1 cellular context compared by ENCODE assay signal in the genomic region with DNA sequence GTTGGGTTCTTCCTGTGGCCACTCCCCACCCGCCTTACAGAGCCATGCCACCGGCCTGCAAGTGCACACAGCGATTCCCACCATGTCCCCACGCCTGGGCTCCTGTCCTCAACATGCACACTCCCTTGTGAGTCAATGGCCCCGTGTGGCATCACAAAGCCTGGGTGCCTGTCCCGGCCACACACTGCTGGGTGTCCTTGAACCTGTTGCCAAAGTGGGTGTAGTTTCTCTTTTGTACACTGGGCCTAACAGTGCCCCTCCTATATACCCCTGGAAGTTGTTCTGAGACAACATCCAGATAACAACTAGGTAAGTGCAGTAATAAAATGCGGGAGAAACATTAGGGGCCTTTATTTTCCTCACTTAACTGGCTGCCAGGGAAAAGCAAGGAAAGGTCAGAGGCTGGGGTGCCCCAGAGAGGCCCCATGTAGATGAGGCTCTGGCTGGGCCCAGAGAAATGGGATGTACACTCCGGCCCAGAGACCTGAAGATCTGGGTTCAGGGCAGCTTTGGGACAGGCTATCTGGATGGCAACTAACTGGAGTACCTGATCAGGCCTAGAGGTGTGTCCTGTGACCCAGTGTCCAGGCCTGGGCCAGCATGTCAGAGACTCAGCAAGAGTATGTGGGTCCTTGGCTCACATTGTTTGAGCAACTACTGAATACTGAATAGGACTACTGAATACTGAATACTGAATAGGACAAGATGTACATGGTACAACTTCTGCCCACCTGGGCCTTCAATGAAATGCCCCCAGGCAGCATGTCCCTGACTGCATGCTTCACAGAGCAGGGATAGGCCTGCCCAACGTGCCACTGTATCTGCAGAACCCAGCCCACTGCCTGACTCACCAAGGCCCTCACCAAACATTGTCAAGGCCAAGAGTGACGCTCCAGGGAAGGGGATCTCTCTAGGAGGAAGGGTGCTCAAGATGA.
TF ChIP-seq lines count a peak whose summit lies in the region.

No MANE protein-coding gene starts in this region.

TF ChIP-seq in HepG2, 621 proteins besides CTCF, POLR2A, EP300 and RAD21 (continues in another document):
- TF ChIP-seq KDM3A (CRISPR knock-in tag; IDR thresholded peaks at IDR 0.05; ENCODE audit: low read depth), result no peak
- no peak for TF ChIP-seq PTBP1 (IDR thresholded peaks at IDR 0.05; ENCODE audit: low read depth, low read length, poor library complexity, severe bottlenecking)
- TF ChIP-seq SP4 (CRISPR knock-in tag; IDR thresholded peaks at IDR 0.05), result 0 out of 2 replicates have a peak, but pooled peaks have one; percentile 16
- TF ChIP-seq, protein P1, sequence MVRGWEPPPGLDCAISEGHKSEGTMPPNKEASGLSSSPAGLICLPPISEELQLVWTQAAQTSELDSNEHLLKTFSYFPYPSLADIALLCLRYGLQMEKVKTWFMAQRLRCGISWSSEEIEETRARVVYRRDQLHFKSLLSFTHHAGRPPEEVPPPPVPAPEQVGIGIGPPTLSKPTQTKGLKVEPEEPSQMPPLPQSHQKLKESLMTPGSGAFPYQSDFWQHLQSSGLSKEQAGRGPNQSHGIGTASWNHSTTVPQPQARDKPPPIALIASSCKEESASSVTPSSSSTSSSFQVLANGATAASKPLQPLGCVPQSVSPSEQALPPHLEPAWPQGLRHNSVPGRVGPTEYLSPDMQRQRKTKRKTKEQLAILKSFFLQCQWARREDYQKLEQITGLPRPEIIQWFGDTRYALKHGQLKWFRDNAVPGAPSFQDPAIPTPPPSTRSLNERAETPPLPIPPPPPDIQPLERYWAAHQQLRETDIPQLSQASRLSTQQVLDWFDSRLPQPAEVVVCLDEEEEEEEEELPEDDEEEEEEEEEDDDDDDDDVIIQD (CRISPR knock-in tag; IDR thresholded peaks at IDR 0.05; ENCODE audit: low read depth), result no peak
- TF ChIP-seq, protein P2, sequence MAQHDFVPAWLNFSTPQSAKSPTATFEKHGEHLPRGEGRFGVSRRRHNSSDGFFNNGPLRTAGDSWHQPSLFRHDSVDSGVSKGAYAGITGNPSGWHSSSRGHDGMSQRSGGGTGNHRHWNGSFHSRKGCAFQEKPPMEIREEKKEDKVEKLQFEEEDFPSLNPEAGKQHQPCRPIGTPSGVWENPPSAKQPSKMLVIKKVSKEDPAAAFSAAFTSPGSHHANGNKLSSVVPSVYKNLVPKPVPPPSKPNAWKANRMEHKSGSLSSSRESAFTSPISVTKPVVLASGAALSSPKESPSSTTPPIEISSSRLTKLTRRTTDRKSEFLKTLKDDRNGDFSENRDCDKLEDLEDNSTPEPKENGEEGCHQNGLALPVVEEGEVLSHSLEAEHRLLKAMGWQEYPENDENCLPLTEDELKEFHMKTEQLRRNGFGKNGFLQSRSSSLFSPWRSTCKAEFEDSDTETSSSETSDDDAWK (CRISPR knock-in tag; IDR thresholded peaks at IDR 0.05), result no peak
- TF ChIP-seq TBX2 (CRISPR knock-in tag; IDR thresholded peaks at IDR 0.05; ENCODE audit: borderline replicate concordance), result peak; percentile 67
- no peak for TF ChIP-seq RORA (CRISPR knock-in tag; IDR thresholded peaks at IDR 0.05)
- no peak for TF ChIP-seq CENPT (CRISPR knock-in tag; IDR thresholded peaks at IDR 0.05; ENCODE audit: low read depth)
- no peak for TF ChIP-seq ZNF546 (CRISPR knock-in tag; conservative IDR thresholded peaks at IDR 0.05)
- peak; percentile 68 for TF ChIP-seq MED1 (CRISPR knock-in tag; IDR thresholded peaks at IDR 0.05)
- 0 out of 2 replicates have a peak, but pooled peaks have one; percentile 40 for TF ChIP-seq ZBTB7A (CRISPR knock-in tag; IDR thresholded peaks at IDR 0.05)
- TF ChIP-seq PCBP1 (IDR thresholded peaks at IDR 0.05; ENCODE audit: borderline replicate concordance, low read depth, low read length), result no peak
- TF ChIP-seq ZFX (CRISPR knock-in tag; IDR thresholded peaks at IDR 0.05; ENCODE audit: low read depth), result peak; percentile 34; the same call in 1 of the 2 replicates
- no peak for TF ChIP-seq KAT7 (CRISPR knock-in tag; IDR thresholded peaks at IDR 0.05; ENCODE audit: borderline replicate concordance)
- TF ChIP-seq HOXD1 (CRISPR knock-in tag; IDR thresholded peaks at IDR 0.05), result no peak
- TF ChIP-seq MYC (CRISPR knock-in tag; IDR thresholded peaks at IDR 0.05; ENCODE audit: borderline replicate concordance), result peak; percentile 45; the same call in 1 of the 2 replicates
- TF ChIP-seq ZBTB7B (CRISPR knock-in tag; IDR thresholded peaks at IDR 0.05), result peak; percentile 72; the same call in 1 of the 2 replicates
- TF ChIP-seq, protein P3, sequence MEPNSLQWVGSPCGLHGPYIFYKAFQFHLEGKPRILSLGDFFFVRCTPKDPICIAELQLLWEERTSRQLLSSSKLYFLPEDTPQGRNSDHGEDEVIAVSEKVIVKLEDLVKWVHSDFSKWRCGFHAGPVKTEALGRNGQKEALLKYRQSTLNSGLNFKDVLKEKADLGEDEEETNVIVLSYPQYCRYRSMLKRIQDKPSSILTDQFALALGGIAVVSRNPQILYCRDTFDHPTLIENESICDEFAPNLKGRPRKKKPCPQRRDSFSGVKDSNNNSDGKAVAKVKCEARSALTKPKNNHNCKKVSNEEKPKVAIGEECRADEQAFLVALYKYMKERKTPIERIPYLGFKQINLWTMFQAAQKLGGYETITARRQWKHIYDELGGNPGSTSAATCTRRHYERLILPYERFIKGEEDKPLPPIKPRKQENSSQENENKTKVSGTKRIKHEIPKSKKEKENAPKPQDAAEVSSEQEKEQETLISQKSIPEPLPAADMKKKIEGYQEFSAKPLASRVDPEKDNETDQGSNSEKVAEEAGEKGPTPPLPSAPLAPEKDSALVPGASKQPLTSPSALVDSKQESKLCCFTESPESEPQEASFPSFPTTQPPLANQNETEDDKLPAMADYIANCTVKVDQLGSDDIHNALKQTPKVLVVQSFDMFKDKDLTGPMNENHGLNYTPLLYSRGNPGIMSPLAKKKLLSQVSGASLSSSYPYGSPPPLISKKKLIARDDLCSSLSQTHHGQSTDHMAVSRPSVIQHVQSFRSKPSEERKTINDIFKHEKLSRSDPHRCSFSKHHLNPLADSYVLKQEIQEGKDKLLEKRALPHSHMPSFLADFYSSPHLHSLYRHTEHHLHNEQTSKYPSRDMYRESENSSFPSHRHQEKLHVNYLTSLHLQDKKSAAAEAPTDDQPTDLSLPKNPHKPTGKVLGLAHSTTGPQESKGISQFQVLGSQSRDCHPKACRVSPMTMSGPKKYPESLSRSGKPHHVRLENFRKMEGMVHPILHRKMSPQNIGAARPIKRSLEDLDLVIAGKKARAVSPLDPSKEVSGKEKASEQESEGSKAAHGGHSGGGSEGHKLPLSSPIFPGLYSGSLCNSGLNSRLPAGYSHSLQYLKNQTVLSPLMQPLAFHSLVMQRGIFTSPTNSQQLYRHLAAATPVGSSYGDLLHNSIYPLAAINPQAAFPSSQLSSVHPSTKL (CRISPR knock-in tag; IDR thresholded peaks at IDR 0.05), result peak; percentile 66; the same call in 1 of the 2 replicates
- no peak for TF ChIP-seq ZNF749 (CRISPR knock-in tag; IDR thresholded peaks at IDR 0.05; ENCODE audit: borderline replicate concordance)
- TF ChIP-seq CHD4 (IDR thresholded peaks at IDR 0.05; ENCODE audit: borderline replicate concordance, low read length), result no peak
- TF ChIP-seq, protein P4, sequence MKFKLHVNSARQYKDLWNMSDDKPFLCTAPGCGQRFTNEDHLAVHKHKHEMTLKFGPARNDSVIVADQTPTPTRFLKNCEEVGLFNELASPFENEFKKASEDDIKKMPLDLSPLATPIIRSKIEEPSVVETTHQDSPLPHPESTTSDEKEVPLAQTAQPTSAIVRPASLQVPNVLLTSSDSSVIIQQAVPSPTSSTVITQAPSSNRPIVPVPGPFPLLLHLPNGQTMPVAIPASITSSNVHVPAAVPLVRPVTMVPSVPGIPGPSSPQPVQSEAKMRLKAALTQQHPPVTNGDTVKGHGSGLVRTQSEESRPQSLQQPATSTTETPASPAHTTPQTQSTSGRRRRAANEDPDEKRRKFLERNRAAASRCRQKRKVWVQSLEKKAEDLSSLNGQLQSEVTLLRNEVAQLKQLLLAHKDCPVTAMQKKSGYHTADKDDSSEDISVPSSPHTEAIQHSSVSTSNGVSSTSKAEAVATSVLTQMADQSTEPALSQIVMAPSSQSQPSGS (CRISPR knock-in tag; IDR thresholded peaks at IDR 0.05), result 0 out of 2 replicates have a peak, but pooled peaks have one; percentile 20
- TF ChIP-seq RXRA (CRISPR knock-in tag; IDR thresholded peaks at IDR 0.05), result peak; percentile 36; the same call in 1 of the 2 replicates
- 0 out of 2 replicates have a peak, but pooled peaks have one; percentile 48 for TF ChIP-seq NR1H2 (CRISPR knock-in tag; IDR thresholded peaks at IDR 0.05; ENCODE audit: borderline replicate concordance, low read depth)
- no peak for TF ChIP-seq JARID2 (CRISPR knock-in tag; IDR thresholded peaks at IDR 0.05; ENCODE audit: insufficient replicate concordance)
- TF ChIP-seq ZNF20 (CRISPR knock-in tag; IDR thresholded peaks at IDR 0.05), result no peak
- no peak for TF ChIP-seq SNAPC2 (CRISPR knock-in tag; IDR thresholded peaks at IDR 0.05)
- TF ChIP-seq NCOA2 (CRISPR knock-in tag; IDR thresholded peaks at IDR 0.05), result peak; percentile 40; the same call in 1 of the 2 replicates
- TF ChIP-seq, protein P5, sequence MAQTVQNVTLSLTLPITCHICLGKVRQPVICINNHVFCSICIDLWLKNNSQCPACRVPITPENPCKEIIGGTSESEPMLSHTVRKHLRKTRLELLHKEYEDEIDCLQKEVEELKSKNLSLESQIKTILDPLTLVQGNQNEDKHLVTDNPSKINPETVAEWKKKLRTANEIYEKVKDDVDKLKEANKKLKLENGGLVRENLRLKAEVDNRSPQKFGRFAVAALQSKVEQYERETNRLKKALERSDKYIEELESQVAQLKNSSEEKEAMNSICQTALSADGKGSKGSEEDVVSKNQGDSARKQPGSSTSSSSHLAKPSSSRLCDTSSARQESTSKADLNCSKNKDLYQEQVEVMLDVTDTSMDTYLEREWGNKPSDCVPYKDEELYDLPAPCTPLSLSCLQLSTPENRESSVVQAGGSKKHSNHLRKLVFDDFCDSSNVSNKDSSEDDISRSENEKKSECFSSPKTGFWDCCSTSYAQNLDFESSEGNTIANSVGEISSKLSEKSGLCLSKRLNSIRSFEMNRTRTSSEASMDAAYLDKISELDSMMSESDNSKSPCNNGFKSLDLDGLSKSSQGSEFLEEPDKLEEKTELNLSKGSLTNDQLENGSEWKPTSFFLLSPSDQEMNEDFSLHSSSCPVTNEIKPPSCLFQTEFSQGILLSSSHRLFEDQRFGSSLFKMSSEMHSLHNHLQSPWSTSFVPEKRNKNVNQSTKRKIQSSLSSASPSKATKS (CRISPR knock-in tag; IDR thresholded peaks at IDR 0.05), result no peak
- TF ChIP-seq ZKSCAN8 (CRISPR knock-in tag; IDR thresholded peaks at IDR 0.05; ENCODE audit: borderline replicate concordance), result peak; percentile 79; the same call in 1 of the 2 replicates
- TF ChIP-seq ZNF781 (CRISPR knock-in tag; IDR thresholded peaks at IDR 0.05; ENCODE audit: borderline replicate concordance, not compliant biosample characterization), result no peak
- TF ChIP-seq ZNF770 (CRISPR knock-in tag; IDR thresholded peaks at IDR 0.05), result no peak
- 0 out of 2 replicates have a peak, but pooled peaks have one; percentile 34 for TF ChIP-seq ZNF788 (CRISPR knock-in tag; IDR thresholded peaks at IDR 0.05; ENCODE audit: borderline replicate concordance)
- TF ChIP-seq, protein P6, sequence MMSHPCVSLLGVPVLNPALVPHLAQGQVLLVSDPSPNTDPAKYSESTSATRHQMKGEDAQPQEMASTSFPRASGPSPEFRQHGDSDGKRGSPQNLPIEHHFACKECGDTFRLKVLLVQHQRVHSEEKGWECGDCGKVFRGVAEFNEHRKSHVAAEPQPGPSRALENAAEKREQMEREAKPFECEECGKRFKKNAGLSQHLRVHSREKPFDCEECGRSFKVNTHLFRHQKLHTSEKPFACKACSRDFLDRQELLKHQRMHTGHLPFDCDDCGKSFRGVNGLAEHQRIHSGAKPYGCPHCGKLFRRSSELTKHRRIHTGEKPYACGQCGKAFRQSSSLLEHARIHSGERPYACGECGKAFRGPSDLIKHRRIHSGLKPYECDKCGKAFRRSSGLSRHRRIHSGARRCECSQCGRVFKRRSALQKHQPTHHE (CRISPR knock-in tag; IDR thresholded peaks at IDR 0.05; ENCODE audit: borderline replicate concordance), result no peak
- TF ChIP-seq ZNF232 (CRISPR knock-in tag; IDR thresholded peaks at IDR 0.05; ENCODE audit: borderline replicate concordance), result no peak
- no peak for TF ChIP-seq HBP1 (CRISPR knock-in tag; IDR thresholded peaks at IDR 0.05; ENCODE audit: low read depth)
- no peak for TF ChIP-seq ZMAT3 (CRISPR knock-in tag; conservative IDR thresholded peaks at IDR 0.05)
